9 cellular contexts compared by ENCODE assay signal in genomic region chr11:63870351-63871197, GRCh38. TPM values are rescaled to one million over a fixed set of nuclear protein-coding genes. Genes with fewer than 3 reads are reported as not detected.
DNase-seq lines count a peak whose midpoint lies in the region; ATAC-seq, FAIRE-seq and TF ChIP-seq lines count a peak whose summit lies in the region.
"Had no signal": no experiment of that assay in that cellular context is flagged by ENCODE, and none has a peak within 500 bp of the region (broad histone marks: within the 10 kb centered on the region; RNA-seq: fewer than 3 reads in every experiment).

No MANE protein-coding gene starts in this region.

- peaks cover 1 to 19% of the 10 kb centered on the region in 2 experiments; a peak in 3 of 5 replicates for H3K36me3 ChIP-seq in HepG2 (replicated peaks in 1 of 2; ENCODE audit: control insufficient read depth in 1 of 2, insufficient read depth in 2 of 2, low read length in 2 of 2)
- no peaks in the 10 kb centered on the region for H3K36me3 ChIP-seq in right lobe of liver
- H3K36me3 ChIP-seq in adipocyte (ENCODE audit: control insufficient read depth, insufficient read depth, low read length, severe bottlenecking): peaks cover 9% of the 10 kb centered on the region
- peaks cover 2% of the 10 kb centered on the region for H3K36me3 ChIP-seq in muscle layer of colon (ENCODE audit: insufficient read depth, low read length)
- no peaks in the 10 kb centered on the region for H3K36me3 ChIP-seq in upper lobe of left lung
- H3K36me3 ChIP-seq in brain microvascular endothelial cell (replicated peaks): no peaks in the 10 kb centered on the region

- no peak overlapping the region for H2AFZ ChIP-seq in HepG2 (ENCODE audit: low read length)

- TF ChIP-seq EP300 in HepG2 (IDR thresholded peaks at IDR 0.05; ENCODE audit: low read depth in 2 of 2, low read length in 2 of 2) (no peak), HepG2 (CRISPR knock-in tag; IDR thresholded peaks at IDR 0.05; ENCODE audit: borderline replicate concordance) (no peak), upper lobe of left lung (IDR thresholded peaks at IDR 0.05) (no peak)

- TF ChIP-seq POLR2A in HepG2 (IDR thresholded peaks at IDR 0.05; ENCODE audit: insufficient read depth in 1 of 2, low read depth in 2 of 2, low read length in 2 of 2) (no peak), right lobe of liver (IDR thresholded peaks at IDR 0.05) (no peak), upper lobe of left lung (IDR thresholded peaks at IDR 0.05) (no peak)

- TF ChIP-seq CTCF in HepG2 (CRISPR knock-in tag; IDR thresholded peaks at IDR 0.05) (no peak), right lobe of liver (IDR thresholded peaks at IDR 0.05) (no peak), upper lobe of left lung (IDR thresholded peaks at IDR 0.05) (no peak), Calu3 (IDR thresholded peaks at IDR 0.05; ENCODE audit: unreplicated experiment) (no peak), brain microvascular endothelial cell (IDR thresholded peaks at IDR 0.05; ENCODE audit: low read depth, low read length, missing control alignments) (no peak)

- peaks cover 48% of the 10 kb centered on the region for H3K79me2 ChIP-seq in HepG2 (ENCODE audit: insufficient read depth, low read length)

- no peaks in the 10 kb centered on the region for H3K27me3 ChIP-seq in HepG2 (ENCODE audit: control insufficient read depth in 1 of 2, insufficient read depth in 2 of 2, low read length in 2 of 2)
- H3K27me3 ChIP-seq in right lobe of liver: no peaks in the 10 kb centered on the region
- H3K27me3 ChIP-seq in adipocyte (replicated peaks; ENCODE audit: control insufficient read depth, insufficient read depth, low read length): no peaks in the 10 kb centered on the region
- no peaks in the 10 kb centered on the region for H3K27me3 ChIP-seq in muscle layer of colon (ENCODE audit: control insufficient read depth in 1 of 2, insufficient read depth in 2 of 2, low read length in 2 of 2)
- H3K27me3 ChIP-seq in upper lobe of left lung: no peaks in the 10 kb centered on the region
- no peaks in the 10 kb centered on the region for H3K27me3 ChIP-seq in brain microvascular endothelial cell (replicated peaks)

- H3K9me3 ChIP-seq in HepG2 (ENCODE audit: low read length) (no peaks in the 10 kb centered on the region), right lobe of liver (no peaks in the 10 kb centered on the region), adipocyte (ENCODE audit: control insufficient read depth, low read length) (no peaks in the 10 kb centered on the region), muscle layer of colon (ENCODE audit: low read length) (no peaks in the 10 kb centered on the region), upper lobe of left lung (no peaks in the 10 kb centered on the region)

- no peaks in the 10 kb centered on the region for H3K27me3 Mint-ChIP-seq in Calu3 (ENCODE audit: unreplicated experiment)

- no peak for ATAC-seq in HepG2
- ATAC-seq in right lobe of liver: no peak
- ATAC-seq in upper lobe of left lung (ENCODE audit: low FRiP score in 2 of 2): no peak
- ATAC-seq in GM21723 (IDR thresholded peaks at IDR 0.05; ENCODE audit: unreplicated experiment): no peak

- H3K4me1 Mint-ChIP-seq in Calu3 (ENCODE audit: low read depth, unreplicated experiment): peaks cover 42% of the 10 kb centered on the region

- H4K20me1 ChIP-seq in HepG2 (ENCODE audit: insufficient read depth, low read length): no peaks in the 10 kb centered on the region

- H3K36me3 Mint-ChIP-seq in Calu3 (ENCODE audit: insufficient read depth, unreplicated experiment): peaks cover 17% of the 10 kb centered on the region

- no peak overlapping the region for H3K4me3 ChIP-seq in HepG2 (replicated peaks in 1 of 3; ENCODE audit: insufficient read depth in 1 of 3, low read depth in 2 of 3, low read length in 3 of 3)
- H3K4me3 ChIP-seq in right lobe of liver: no peak overlapping the region
- H3K4me3 ChIP-seq in adipocyte (ENCODE audit: low read length): no peak overlapping the region
- H3K4me3 ChIP-seq in muscle layer of colon (ENCODE audit: low read depth in 1 of 2, low read length in 2 of 2): no peak overlapping the region
- H3K4me3 ChIP-seq in upper lobe of left lung: no peak overlapping the region
- no peak overlapping the region for H3K4me3 ChIP-seq in brain microvascular endothelial cell (ENCODE audit: low read depth, low read length)

- peak overlapping the region; percentile 22 for H3K27ac ChIP-seq in HepG2 (ENCODE audit: extremely low read length, insufficient read depth, low read length)
- H3K27ac ChIP-seq in right lobe of liver: no peak overlapping the region
- H3K27ac ChIP-seq in muscle layer of colon (ENCODE audit: low read depth, low read length): peak overlapping the region; percentile 12
- H3K27ac ChIP-seq in upper lobe of left lung: peak overlapping the region; percentile 32 to 76 (median 64)
- no peak overlapping the region for H3K27ac ChIP-seq in brain microvascular endothelial cell

- H3K4me3 Mint-ChIP-seq in Calu3 (ENCODE audit: low read depth, unreplicated experiment): no peak overlapping the region

- no peak overlapping the region for H3K27ac Mint-ChIP-seq in Calu3 (ENCODE audit: unreplicated experiment)

- POLR2A ChIA-PET in HepG2 (lab: Yijun Ruan, JAX): interaction anchor here (1.1 kb wide), 1 partner anchor 33 kb away, joined by 3 read pairs; the partner anchor contains the start of gene MARK2

- no peak for DNase-seq in HepG2 (ENCODE audit: low spot score)
- no peak for DNase-seq in right lobe of liver
- no peak for DNase-seq in adipocyte (ENCODE audit: low read depth)
- DNase-seq in upper lobe of left lung: peak in 1 of 2 donors; percentile 56
- no peak for DNase-seq in Calu3
- no peak for DNase-seq in brain microvascular endothelial cell
- DNase-seq: NCI-H524 had no signal

- H3K4me2 ChIP-seq in HepG2 (ENCODE audit: low read depth, low read length): no peak overlapping the region

- H3K9ac ChIP-seq in HepG2 (ENCODE audit: insufficient read depth, low read depth, low read length) (no peak overlapping the region), adipocyte (ENCODE audit: low read length) (peak overlapping the region; percentile 58), muscle layer of colon (ENCODE audit: low read length) (no peak overlapping the region)

- H3K9me3 Mint-ChIP-seq in Calu3 (ENCODE audit: low read depth, unreplicated experiment): no peaks in the 10 kb centered on the region

- no peak for FAIRE-seq in HepG2 (lab: Jason Lieb, UNC)

- WGBS in HepG2 (ENCODE audit: low lambda C conversion rate): 93% methylated on average over 15 of the region's 15 CpGs
- WGBS in right lobe of liver (ENCODE audit: insufficient coverage, low coverage, low lambda C conversion rate, missing lambda C conversion rate): 57% methylated on average over 15 of the region's 15 CpGs
- WGBS in upper lobe of left lung, 2 donors: 56 to 71% methylated on average over 12 to 15 of the region's 15 CpGs

- in situ Hi-C loops in HepG2 (cut with HindIII; ENCODE audit: extremely low pct_ligation_motif_present, low pct_unique_long_range_greater_than_20kb) (no loop called here), brain microvascular endothelial cell (cut with HindIII; ENCODE audit: low pct_ligation_motif_present, low sequenced_read_pairs) (no loop called here)

- H3K4me1 ChIP-seq in HepG2 (ENCODE audit: insufficient read depth, low read length): peaks cover 33% of the 10 kb centered on the region
- H3K4me1 ChIP-seq in right lobe of liver: peaks cover 0 to 56% (median 16%) of the 10 kb centered on the region in 4 donors
- peaks cover 66% of the 10 kb centered on the region for H3K4me1 ChIP-seq in adipocyte (ENCODE audit: control insufficient read depth, insufficient read depth, low read length)
- peaks cover 71% of the 10 kb centered on the region for H3K4me1 ChIP-seq in muscle layer of colon (ENCODE audit: insufficient read depth, low read length)
- H3K4me1 ChIP-seq in upper lobe of left lung: peaks cover 85 to 98% (median 96%) of the 10 kb centered on the region in 4 donors

- BruUV-seq in HepG2 (replicated peaks; lab: Mats Ljungman, UMichigan): no TSS peak
- no TSS peak for BruUV-seq in Calu3 (replicated peaks; lab: Mats Ljungman, UMichigan)

- CTCF ChIA-PET in HepG2 (lab: Yijun Ruan, JAX; ENCODE audit: low intra/inter-chr PET ratio, low total read pairs) (no interaction called here), Calu3 (lab: Charles Lee) (interaction anchor here (0.6 kb wide), 1 partner anchor 36 kb away, joined by 4 read pairs; no protein-coding TSS in a partner anchor)

- intact Hi-C loops in HepG2 (cut with micrococcal nuclease; ENCODE audit: unreplicated experiment) (no loop called here), right lobe of liver (cut with DNase I) (no loop called here), Calu3 (cut with micrococcal nuclease; ENCODE audit: unreplicated experiment) (no loop called here)

- TF ChIP-seq RAD21 in HepG2 (CRISPR knock-in tag; IDR thresholded peaks at IDR 0.05): no peak

RNA-seq across cellular contexts. Expression of gene MARK2, which starts 31.7 kb away (rescaled TPM):
- total RNA-seq in HepG2 (2016; rRNA removed; fragmentation: Illumina TruSeq; extraction: Trizol) (13.9 and 17.4 TPM in 2 replicates), right lobe of liver (10 to 100 TPM; 10.6 to 14.8 (median 12.2) TPM), upper lobe of left lung (10 to 100 TPM; 41.7 to 67.1 (median 50.7) TPM), Calu3 (2022) (63.1 and 71.2 TPM in 2 replicates)
- 2.8 and 3.2 TPM in 2 replicates for total RNA-seq in HepG2 (2016; cell fraction: cytosol; rRNA removed; fragmentation: Illumina TruSeq; extraction: Trizol; ENCODE audit: low read depth)
- total RNA-seq in HepG2 (2016; cell fraction: insoluble cytoplasmic fraction; rRNA removed; fragmentation: Illumina TruSeq; extraction: Trizol): 13.6 and 14.5 TPM in 2 replicates
- total RNA-seq in HepG2 (2016; cell fraction: membrane; rRNA removed; fragmentation: Illumina TruSeq; extraction: Trizol): 10.2 and 10.4 TPM in 2 replicates
- 13.5 and 15.1 TPM in 2 replicates for total RNA-seq in HepG2 (2016; cell fraction: nucleus; rRNA removed; fragmentation: Illumina TruSeq; extraction: Trizol)
- polyA plus RNA-seq in HepG2 (2011; rRNA removed): 13.5 and 14.6 TPM in 2 replicates
- polyA plus RNA-seq in HepG2 (2011; cell fraction: cytosol; rRNA removed): 9.1 and 10.3 TPM in 2 replicates
- 16.5 and 18.4 TPM in 2 replicates for polyA plus RNA-seq in HepG2 (2011; cell fraction: nucleus; rRNA removed)
- 11.6 and 13.0 TPM in 2 replicates for polyA plus RNA-seq in HepG2 (2012)
- polyA plus RNA-seq in HepG2 (2016; cell fraction: cytosol; fragmentation: Illumina TruSeq; extraction: Trizol; ENCODE audit: low read depth): 1.5 and 1.6 TPM in 2 replicates
- 13.0 and 19.7 TPM in 2 replicates for polyA plus RNA-seq in HepG2 (2016; cell fraction: insoluble cytoplasmic fraction; fragmentation: Illumina TruSeq; extraction: Trizol; ENCODE audit: low read depth)
- 6.2 and 6.3 TPM in 2 replicates for polyA plus RNA-seq in HepG2 (2016; cell fraction: membrane; fragmentation: Illumina TruSeq; extraction: Trizol; ENCODE audit: low read depth)
- 21.4 and 25.0 TPM in 2 replicates for polyA plus RNA-seq in HepG2 (2016; cell fraction: nucleus; fragmentation: Illumina TruSeq; extraction: Trizol; ENCODE audit: insufficient read depth, low read depth)
- polyA minus RNA-seq in HepG2 (2011; rRNA and poly(A)+ RNA removed; ENCODE audit: low replicate concordance): 21.4 and 36.1 TPM in 2 replicates
- 15.8 and 17.9 TPM in 2 replicates for polyA minus RNA-seq in HepG2 (2011; cell fraction: cytosol; rRNA and poly(A)+ RNA removed)
- polyA minus RNA-seq in HepG2 (2011; cell fraction: nucleus; rRNA and poly(A)+ RNA removed): 10.9 and 17.4 TPM in 2 replicates

RNA-seq across cellular contexts. Expression of gene RCOR2, which starts 46.4 kb away (rescaled TPM):
- total RNA-seq in HepG2 (2016; rRNA removed; fragmentation: Illumina TruSeq; extraction: Trizol) (6.9 and 8.5 TPM in 2 replicates), right lobe of liver (under 1 TPM in 1 of 6 experiments, not detected in 5; 0.15 TPM), upper lobe of left lung (under 1 TPM in 2 of 6 donors, not detected in 4; 0.14 to 0.40 TPM), Calu3 (2022) (0.26 and 0.37 TPM in 2 replicates)
- total RNA-seq in HepG2 (2016; cell fraction: cytosol; rRNA removed; fragmentation: Illumina TruSeq; extraction: Trizol; ENCODE audit: low read depth): 4.0 and 4.8 TPM in 2 replicates
- total RNA-seq in HepG2 (2016; cell fraction: insoluble cytoplasmic fraction; rRNA removed; fragmentation: Illumina TruSeq; extraction: Trizol): 5.2 and 8.3 TPM in 2 replicates
- 9.3 and 10.4 TPM in 2 replicates for total RNA-seq in HepG2 (2016; cell fraction: membrane; rRNA removed; fragmentation: Illumina TruSeq; extraction: Trizol)
- total RNA-seq in HepG2 (2016; cell fraction: nucleus; rRNA removed; fragmentation: Illumina TruSeq; extraction: Trizol): 4.9 and 5.7 TPM in 2 replicates
- polyA plus RNA-seq in HepG2 (2011; rRNA removed): 8.3 and 9.1 TPM in 2 replicates
- 6.2 and 8.1 TPM in 2 replicates for polyA plus RNA-seq in HepG2 (2011; cell fraction: cytosol; rRNA removed)
- 12.4 and 14.3 TPM in 2 replicates for polyA plus RNA-seq in HepG2 (2011; cell fraction: nucleus; rRNA removed)
- polyA plus RNA-seq in HepG2 (2012): 4.5 and 6.4 TPM in 2 replicates
- 5.0 and 5.5 TPM in 2 replicates for polyA plus RNA-seq in HepG2 (2016; cell fraction: cytosol; fragmentation: Illumina TruSeq; extraction: Trizol; ENCODE audit: low read depth)
- polyA plus RNA-seq in HepG2 (2016; cell fraction: insoluble cytoplasmic fraction; fragmentation: Illumina TruSeq; extraction: Trizol; ENCODE audit: low read depth): 8.9 and 9.7 TPM in 2 replicates
- polyA plus RNA-seq in HepG2 (2016; cell fraction: membrane; fragmentation: Illumina TruSeq; extraction: Trizol; ENCODE audit: low read depth): 8.9 and 10.1 TPM in 2 replicates
- polyA plus RNA-seq in HepG2 (2016; cell fraction: nucleus; fragmentation: Illumina TruSeq; extraction: Trizol; ENCODE audit: insufficient read depth, low read depth): 16.2 and 16.9 TPM in 2 replicates
- 2.5 and 13.8 TPM in 2 replicates for polyA minus RNA-seq in HepG2 (2011; rRNA and poly(A)+ RNA removed; ENCODE audit: low replicate concordance)
- polyA minus RNA-seq in HepG2 (2011; cell fraction: cytosol; rRNA and poly(A)+ RNA removed): 5.5 and 6.2 TPM in 2 replicates
- 3.2 and 3.3 TPM in 2 replicates for polyA minus RNA-seq in HepG2 (2011; cell fraction: nucleus; rRNA and poly(A)+ RNA removed)

RNA-seq across cellular contexts. Expression of gene SPINDOC, which starts 57.3 kb away (rescaled TPM):
- 23.6 and 29.9 TPM in 2 replicates for total RNA-seq in HepG2 (2016; rRNA removed; fragmentation: Illumina TruSeq; extraction: Trizol)
- 44.1 and 45.2 TPM in 2 replicates for total RNA-seq in HepG2 (2016; cell fraction: cytosol; rRNA removed; fragmentation: Illumina TruSeq; extraction: Trizol; ENCODE audit: low read depth)
- total RNA-seq in HepG2 (2016; cell fraction: insoluble cytoplasmic fraction; rRNA removed; fragmentation: Illumina TruSeq; extraction: Trizol): 19.6 and 30.8 TPM in 2 replicates
- 65.9 and 67.9 TPM in 2 replicates for total RNA-seq in HepG2 (2016; cell fraction: membrane; rRNA removed; fragmentation: Illumina TruSeq; extraction: Trizol)
- 18.3 and 21.0 TPM in 2 replicates for total RNA-seq in HepG2 (2016; cell fraction: nucleus; rRNA removed; fragmentation: Illumina TruSeq; extraction: Trizol)
- polyA plus RNA-seq in HepG2 (2011; rRNA removed): 21.4 and 24.8 TPM in 2 replicates
- 20.8 and 31.5 TPM in 2 replicates for polyA plus RNA-seq in HepG2 (2011; cell fraction: cytosol; rRNA removed)
- 29.5 and 33.6 TPM in 2 replicates for polyA plus RNA-seq in HepG2 (2011; cell fraction: nucleus; rRNA removed)
- 17.1 and 21.7 TPM in 2 replicates for polyA plus RNA-seq in HepG2 (2012)
- polyA plus RNA-seq in HepG2 (2016; cell fraction: cytosol; fragmentation: Illumina TruSeq; extraction: Trizol; ENCODE audit: low read depth): 69.3 and 70.4 TPM in 2 replicates
- 36.8 and 41.3 TPM in 2 replicates for polyA plus RNA-seq in HepG2 (2016; cell fraction: insoluble cytoplasmic fraction; fragmentation: Illumina TruSeq; extraction: Trizol; ENCODE audit: low read depth)
- 88.9 and 91.0 TPM in 2 replicates for polyA plus RNA-seq in HepG2 (2016; cell fraction: membrane; fragmentation: Illumina TruSeq; extraction: Trizol; ENCODE audit: low read depth)
- 55.9 and 57.5 TPM in 2 replicates for polyA plus RNA-seq in HepG2 (2016; cell fraction: nucleus; fragmentation: Illumina TruSeq; extraction: Trizol; ENCODE audit: insufficient read depth, low read depth)
- 17.5 and 25.8 TPM in 2 replicates for polyA minus RNA-seq in HepG2 (2011; rRNA and poly(A)+ RNA removed; ENCODE audit: low replicate concordance)
- polyA minus RNA-seq in HepG2 (2011; cell fraction: cytosol; rRNA and poly(A)+ RNA removed): 9.3 and 10.1 TPM in 2 replicates
- 13.3 and 14.8 TPM in 2 replicates for polyA minus RNA-seq in HepG2 (2011; cell fraction: nucleus; rRNA and poly(A)+ RNA removed)
- total RNA-seq in right lobe of liver: 1 to 10 TPM; 2.2 to 5.0 (median 2.7) TPM
- total RNA-seq in upper lobe of left lung: 10 to 100 TPM in 5 of 6 donors, 1 to 10 TPM in 1; 9.0 to 22.5 (median 16.3) TPM
- total RNA-seq in Calu3 (2022): 47.1 and 53.8 TPM in 2 replicates

Comparison
In these comparisons a context has a peak if more than half of its experiments do, and no peak if none do; other contexts are left out.
1. H3K27ac ChIP-seq: peak in HepG2 (single experiment), muscle layer of colon (single experiment) and upper lobe of left lung (4 of 4); none in right lobe of liver (0 of 3) and brain microvascular endothelial cell (single experiment).